In the genomic region with DNA sequence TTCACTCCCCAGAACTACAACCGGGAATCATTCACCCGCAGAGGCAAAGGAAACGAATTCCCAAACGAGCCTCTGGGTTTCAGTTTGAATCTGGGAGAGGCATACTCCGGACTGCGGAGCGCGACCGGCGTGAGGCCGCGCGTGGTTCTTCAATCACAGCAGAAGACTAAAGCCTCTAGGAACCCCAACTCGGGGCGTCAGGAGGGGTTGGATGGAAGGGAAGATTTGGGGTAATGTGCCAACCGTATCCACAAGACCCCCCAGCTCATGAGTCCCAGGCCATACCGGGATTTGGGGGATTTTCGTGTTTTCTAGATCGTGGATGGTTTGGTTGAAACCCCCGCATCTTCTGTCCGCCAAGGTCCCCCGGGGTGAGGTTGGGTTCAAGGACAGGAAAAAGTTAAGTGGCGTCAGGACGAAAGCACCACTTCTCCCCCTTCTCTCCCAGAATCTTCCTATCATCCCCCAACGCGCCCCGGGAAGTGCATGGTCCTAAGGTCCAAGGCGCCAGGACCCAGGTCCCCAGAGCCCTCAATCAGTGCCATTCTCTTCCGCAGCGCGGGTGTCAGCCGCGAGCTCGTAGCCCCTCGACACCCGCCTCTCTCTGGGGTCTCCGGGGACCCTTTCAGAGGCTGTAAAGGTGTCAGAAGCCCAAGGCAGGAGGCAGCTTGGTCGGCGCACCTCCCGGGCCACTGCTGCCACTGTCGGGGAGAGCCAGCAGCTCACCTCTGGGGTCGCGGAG, we compare ENCODE assay signal across 8 cellular contexts. TPM values are rescaled to one million over a fixed set of nuclear protein-coding genes. Genes with fewer than 3 reads are reported as not detected.
DNase-seq lines count a peak whose midpoint lies in the region; ATAC-seq, FAIRE-seq and TF ChIP-seq lines count a peak whose summit lies in the region.

No MANE protein-coding gene starts in this region.

- peak overlapping the region; percentile 10 to 78 (median 52) for H3K27ac ChIP-seq in Peyer's patch
- H3K27ac ChIP-seq in naive thymus-derived CD4-positive, alpha-beta T cell (ENCODE audit: low read depth, low read length) = no peak overlapping the region

- intact Hi-C loops in naive thymus-derived CD4-positive, alpha-beta T cell (cut with micrococcal nuclease) = loop anchor here (2.0 to 10.0 kb wide), 8 partner anchors 187 to 1529 kb away; partner anchors contain the start of genes WAC (in 2 of the 2), ACBD5 (in 1 of the 2), GAD2 (in 1 of the 2) and MPP7 (in 1 of the 2)

- TF ChIP-seq POLR2A in Peyer's patch (IDR thresholded peaks at IDR 0.05) = no peak

- no peak for ATAC-seq in naive thymus-derived CD4-positive, alpha-beta T cell
- ATAC-seq in GM21526 (IDR thresholded peaks at IDR 0.05; ENCODE audit: low FRiP score, unreplicated experiment) = no peak

- TF ChIP-seq CTCF in BJ (IDR thresholded peaks at IDR 0.05; ENCODE audit: insufficient read depth, low read depth, low read length) (no peak), Peyer's patch (IDR thresholded peaks at IDR 0.05) (no peak)

- H3K9ac ChIP-seq in endocrine pancreas (ENCODE audit: control insufficient read depth, insufficient read depth, low read length) = no peak overlapping the region

- peaks cover 55 to 82% (median 67%) of the 10 kb centered on the region in 5 donors for H3K27me3 Mint-ChIP-seq in naive thymus-derived CD4-positive, alpha-beta T cell

- FAIRE-seq in GM19239 (lab: Jason Lieb, UNC) = no peak

- no peak for DNase-seq in BJ (ENCODE audit: low read depth)
- peak in 1 of 3 donors; percentile 47 for DNase-seq in Peyer's patch
- peak in 4 of 9 donors; percentile 8 to 28 (median 9) for DNase-seq in naive thymus-derived CD4-positive, alpha-beta T cell
- no peak for DNase-seq in midbrain (lab: John Stamatoyannopoulos, UW)
- DNase-seq in GM19239 (ENCODE audit: insufficient read length, low spot score) = no peak
- DNase-seq in NCI-H2227 treated with DMSO at 0.1 percent for 48 hours (lab: John Stamatoyannopoulos, UW) = no peak

- H3K36me3 Mint-ChIP-seq in naive thymus-derived CD4-positive, alpha-beta T cell = peaks cover 0 to 5% (median 0%) of the 10 kb centered on the region in 5 donors

- CTCF ChIA-PET in BJ (lab: Yijun Ruan, JAX) = interaction anchor here (0.6 to 2.3 kb wide), 7 partner anchors 18 to 503 kb away, joined by 3 to 11 read pairs (median 4); no protein-coding TSS in a partner anchor
- CTCF ChIA-PET in naive thymus-derived CD4-positive, alpha-beta T cell (lab: Charles Lee) = interaction anchor here (0.7 to 1.9 kb wide), 2 partner anchors 498 to 650 kb away, joined by 3 to 9 read pairs; no protein-coding TSS in a partner anchor

- H3K4me3 Mint-ChIP-seq in naive thymus-derived CD4-positive, alpha-beta T cell = peak overlapping the region; percentile 77 to 96 (median 88)

- POLR2A ChIA-PET in BJ (lab: Charles Lee) = interaction anchor here (0.7 to 1.5 kb wide), 3 partner anchors 21 to 495 kb away, joined by 3 to 5 read pairs (median 4); no protein-coding TSS in a partner anchor
- POLR2A ChIA-PET in naive thymus-derived CD4-positive, alpha-beta T cell (lab: Charles Lee) = interaction anchor here (1.0 kb wide), 1 partner anchor 557 kb away, joined by 3 read pairs; no protein-coding TSS in a partner anchor

- peaks cover 0 to 3% (median 0%) of the 10 kb centered on the region in 11 donors for H3K9me3 Mint-ChIP-seq in naive thymus-derived CD4-positive, alpha-beta T cell

- H3K36me3 ChIP-seq in BJ (ENCODE audit: control insufficient read depth, insufficient read depth, low read length) = peaks cover 22% of the 10 kb centered on the region
- H3K36me3 ChIP-seq in Peyer's patch = no peaks in the 10 kb centered on the region
- H3K36me3 ChIP-seq in endocrine pancreas (ENCODE audit: control insufficient read depth, insufficient read depth, low read length) = no peaks in the 10 kb centered on the region
- H3K36me3 ChIP-seq in naive thymus-derived CD4-positive, alpha-beta T cell (ENCODE audit: control insufficient read depth in 2 of 3, insufficient read depth in 3 of 3, low read length in 3 of 3) = no peaks in the 10 kb centered on the region

- H3K4me1 ChIP-seq in Peyer's patch (peaks cover 0 to 51% (median 8%) of the 10 kb centered on the region in 4 donors), endocrine pancreas (ENCODE audit: control insufficient read depth, insufficient read depth, low read length) (no peaks in the 10 kb centered on the region)
- H3K4me1 ChIP-seq in naive thymus-derived CD4-positive, alpha-beta T cell (ENCODE audit: control insufficient read depth in 2 of 2, insufficient read depth in 2 of 2, low read length in 2 of 2) = peaks cover 27 to 42% of the 10 kb centered on the region in 2 donors

- peak overlapping the region in 1 of 9 donors; percentile 63 for H3K27ac Mint-ChIP-seq in naive thymus-derived CD4-positive, alpha-beta T cell

- H3K27me3 ChIP-seq in BJ (ENCODE audit: control insufficient read depth, insufficient read depth, low read length) (no peaks in the 10 kb centered on the region), Peyer's patch (peaks cover 0 to 32% of the 10 kb centered on the region in 2 donors), endocrine pancreas (ENCODE audit: control insufficient read depth, insufficient read depth, low read length) (peaks cover 20% of the 10 kb centered on the region)
- H3K27me3 ChIP-seq in naive thymus-derived CD4-positive, alpha-beta T cell (ENCODE audit: control insufficient read depth in 2 of 2, insufficient read depth in 2 of 2, low read length in 2 of 2) = peaks cover 13 to 54% of the 10 kb centered on the region in 2 donors

- H3K4me3 ChIP-seq in BJ (ENCODE audit: low read depth, low read length) (peak overlapping the region; percentile 91), Peyer's patch (peak overlapping the region; percentile 36 to 73 (median 66)), endocrine pancreas (ENCODE audit: control insufficient read depth, insufficient read depth, low read length) (peak overlapping the region; percentile 18)
- peak overlapping the region; percentile 73 for H3K4me3 ChIP-seq in naive thymus-derived CD4-positive, alpha-beta T cell (ENCODE audit: low read length)

- H3K9me3 ChIP-seq in Peyer's patch = no peaks in the 10 kb centered on the region
- H3K9me3 ChIP-seq in endocrine pancreas (ENCODE audit: control insufficient read depth, low read length) = no peaks in the 10 kb centered on the region
- no peaks in the 10 kb centered on the region for H3K9me3 ChIP-seq in naive thymus-derived CD4-positive, alpha-beta T cell (ENCODE audit: control insufficient read depth in 2 of 3, low read length in 3 of 3)

- peaks cover 23 to 44% (median 29%) of the 10 kb centered on the region in 7 donors for H3K4me1 Mint-ChIP-seq in naive thymus-derived CD4-positive, alpha-beta T cell

RNA-seq across cellular contexts. Expression of gene MKX, which starts 1.7 kb away (rescaled TPM):
- polyA plus RNA-seq in BJ (2011; rRNA removed) = 68.1 and 72.9 TPM in 2 replicates
- 55.5 and 62.4 TPM in 2 replicates for polyA minus RNA-seq in BJ (2011; rRNA and poly(A)+ RNA removed)
- under 1 TPM in 2 of 4 donors, not detected in 2; 0.28 to 0.94 TPM for total RNA-seq in Peyer's patch
- total RNA-seq in naive thymus-derived CD4-positive, alpha-beta T cell = not detected
- not detected for polyA plus RNA-seq in naive thymus-derived CD4-positive, alpha-beta T cell

Comparison
In these comparisons a context has a peak if more than half of its experiments do, and no peak if none do; other contexts are left out.
1. H3K4me3 ChIP-seq: peak in every context shown above with its lines; median percentile 91 in BJ; 73 in naive thymus-derived CD4-positive, alpha-beta T cell; 66 in Peyer's patch; 18 in endocrine pancreas.